Comparison of ENCODE assay signal across 8 cellular contexts in genomic region chr17:81860756-81861568, GRCh38. TPM values are rescaled to one million over a fixed set of nuclear protein-coding genes. Genes with fewer than 3 reads are reported as not detected.
DNase-seq lines count a peak whose midpoint lies in the region; FAIRE-seq and TF ChIP-seq lines count a peak whose summit lies in the region.

No MANE protein-coding gene starts in this region.

- H3K4me1 ChIP-seq in SJSA1 (replicated peaks) = peaks cover 18% of the 10 kb centered on the region
- H3K4me1 ChIP-seq in neuron (ENCODE audit: insufficient read depth, low read length) = peaks cover 15% of the 10 kb centered on the region

- H3K9me3 Mint-ChIP-seq in activated naive CD4-positive, alpha-beta T cell treated with anti-CD3 and anti-CD28 coated beads for 36 hours = no peaks in the 10 kb centered on the region

- FAIRE-seq in frontal cortex (lab: Jason Lieb, UNC) = peak; percentile 94

- no peaks in the 10 kb centered on the region for H3K27me3 Mint-ChIP-seq in activated naive CD4-positive, alpha-beta T cell treated with anti-CD3 and anti-CD28 coated beads for 36 hours (ENCODE audit: low read depth)

- CTCF ChIA-PET in activated naive CD4-positive, alpha-beta T cell treated with anti-CD3 and anti-CD28 coated beads for 36 hours (lab: Charles Lee) = interaction anchor here (1.6 kb wide), 1 partner anchor 9 kb away, joined by 4 read pairs; no protein-coding TSS in a partner anchor

- DNase-seq in GM04503 (ENCODE audit: low read depth) = peak; percentile 100
- peak; percentile 100 for DNase-seq in HFF-Myc (ENCODE audit: extremely low read depth, low read depth)
- peak; percentile 100 for DNase-seq in MV-4-11 (lab: John Stamatoyannopoulos, UW)
- DNase-seq in SJSA1 (ENCODE audit: low read depth in 1 of 2, low spot score in 2 of 2) = peak; percentile 100
- peak; percentile 99 for DNase-seq in activated naive CD4-positive, alpha-beta T cell treated with anti-CD3 and anti-CD28 coated beads for 36 hours
- peak; percentile 100 for DNase-seq in frontal cortex (ENCODE audit: low spot score in 2 of 2)
- DNase-seq in stromal cell of bone marrow (ENCODE audit: low read depth) = peak; percentile 100

- H3K4me1 Mint-ChIP-seq in activated naive CD4-positive, alpha-beta T cell treated with anti-CD3 and anti-CD28 coated beads for 36 hours (ENCODE audit: low read depth) = peaks cover 50% of the 10 kb centered on the region

- H3K27me3 ChIP-seq in SJSA1 (replicated peaks) (no peaks in the 10 kb centered on the region), neuron (ENCODE audit: insufficient read depth, low read length) (no peaks in the 10 kb centered on the region)

- H3K36me3 ChIP-seq in SJSA1 (peaks cover 86% of the 10 kb centered on the region), neuron (ENCODE audit: insufficient read depth, low read length) (peaks cover 35% of the 10 kb centered on the region)

- peaks cover 39% of the 10 kb centered on the region for H3K36me3 Mint-ChIP-seq in activated naive CD4-positive, alpha-beta T cell treated with anti-CD3 and anti-CD28 coated beads for 36 hours (ENCODE audit: low read depth)

- H3K4me3 Mint-ChIP-seq in activated naive CD4-positive, alpha-beta T cell treated with anti-CD3 and anti-CD28 coated beads for 36 hours = peak overlapping the region; percentile 93

- intact Hi-C loops in activated naive CD4-positive, alpha-beta T cell treated with anti-CD3 and anti-CD28 coated beads for 36 hours (cut with micrococcal nuclease) = loop anchor here (1.0 to 2.0 kb wide), 7 partner anchors 10 to 237 kb away; partner anchors contain the start of genes ALYREF, ANAPC11, ARHGDIA and CCDC137

- H3K4me3 ChIP-seq in HFF-Myc (replicated peaks; ENCODE audit: low read depth, low read length) (peak overlapping the region; percentile 94), SJSA1 (peak overlapping the region; percentile 88), neuron (ENCODE audit: low read length) (peak overlapping the region; percentile 79)

- no peak overlapping the region for H2AFZ ChIP-seq in neuron (ENCODE audit: low read depth, low read length)

- TF ChIP-seq CTCF in HFF-Myc (IDR thresholded peaks at IDR 0.05; ENCODE audit: low read depth, low read length, missing control alignments) = no peak

- peak overlapping the region; percentile 81 for H3K27ac ChIP-seq in SJSA1

- no peaks in the 10 kb centered on the region for H3K9me3 ChIP-seq in SJSA1 (replicated peaks)
- H3K9me3 ChIP-seq in neuron (ENCODE audit: low read length) = no peaks in the 10 kb centered on the region

- H3K27ac Mint-ChIP-seq in activated naive CD4-positive, alpha-beta T cell treated with anti-CD3 and anti-CD28 coated beads for 36 hours = peak overlapping the region; percentile 88

RNA-seq across cellular contexts. Expression of gene P4HB, which starts 0.6 kb away (rescaled TPM):
- 1,635 and 2,300 TPM in 2 replicates for total RNA-seq in SJSA1 (2014; rRNA removed; shearing (Covaris generic))
- total RNA-seq in activated naive CD4-positive, alpha-beta T cell treated with anti-CD3 and anti-CD28 coated beads for 36 hours = 100 to 1,000 TPM; 273 to 276 TPM
- 66.0 TPM for total RNA-seq in frontal cortex

RNA-seq across cellular contexts. Expression of gene ARHGDIA, which starts 10.2 kb away (rescaled TPM):
- 276 and 304 TPM in 2 replicates for total RNA-seq in SJSA1 (2014; rRNA removed; shearing (Covaris generic))
- 100 to 1,000 TPM; 355 to 389 TPM for total RNA-seq in activated naive CD4-positive, alpha-beta T cell treated with anti-CD3 and anti-CD28 coated beads for 36 hours
- 22.4 TPM for total RNA-seq in frontal cortex

RNA-seq across cellular contexts. Expression of gene PPP1R27, which starts 26.1 kb away (rescaled TPM):
- total RNA-seq in SJSA1 (2014; rRNA removed; shearing (Covaris generic)) = not detected in 2 replicates
- total RNA-seq in activated naive CD4-positive, alpha-beta T cell treated with anti-CD3 and anti-CD28 coated beads for 36 hours = not detected
- total RNA-seq in frontal cortex = not detected

RNA-seq across cellular contexts. Expression of gene MCRIP1, which starts 27.9 kb away (rescaled TPM):
- total RNA-seq in SJSA1 (2014; rRNA removed; shearing (Covaris generic)) = 154 and 180 TPM in 2 replicates
- total RNA-seq in activated naive CD4-positive, alpha-beta T cell treated with anti-CD3 and anti-CD28 coated beads for 36 hours = 10 to 100 TPM; 53.7 to 55.6 TPM
- total RNA-seq in frontal cortex = 86.4 TPM

RNA-seq across cellular contexts. Expression of gene ALYREF, which starts 30.4 kb away (rescaled TPM):
- total RNA-seq in SJSA1 (2014; rRNA removed; shearing (Covaris generic)) = 482 and 554 TPM in 2 replicates
- total RNA-seq in activated naive CD4-positive, alpha-beta T cell treated with anti-CD3 and anti-CD28 coated beads for 36 hours = 100 to 1,000 TPM; 213 to 217 TPM
- 92.1 TPM for total RNA-seq in frontal cortex

Comparison
In these comparisons a context has a peak if more than half of its experiments do, and no peak if none do; other contexts are left out.
1. Peak in every context shown above with its lines: DNase-seq, H3K4me3 ChIP-seq and H3K27ac ChIP-seq.
2. RNA of gene ARHGDIA, which starts 10.2 kb away (total RNA-seq): 355 to 389 TPM in activated naive CD4-positive, alpha-beta T cell treated with anti-CD3 and anti-CD28 coated beads for 36 hours and 276 to 304 TPM in SJSA1; 22.4 TPM in frontal cortex (single experiment); every median in the first group is over 10 times any median in the second.